2 cellular contexts compared by ENCODE assay signal in the genomic region with DNA sequence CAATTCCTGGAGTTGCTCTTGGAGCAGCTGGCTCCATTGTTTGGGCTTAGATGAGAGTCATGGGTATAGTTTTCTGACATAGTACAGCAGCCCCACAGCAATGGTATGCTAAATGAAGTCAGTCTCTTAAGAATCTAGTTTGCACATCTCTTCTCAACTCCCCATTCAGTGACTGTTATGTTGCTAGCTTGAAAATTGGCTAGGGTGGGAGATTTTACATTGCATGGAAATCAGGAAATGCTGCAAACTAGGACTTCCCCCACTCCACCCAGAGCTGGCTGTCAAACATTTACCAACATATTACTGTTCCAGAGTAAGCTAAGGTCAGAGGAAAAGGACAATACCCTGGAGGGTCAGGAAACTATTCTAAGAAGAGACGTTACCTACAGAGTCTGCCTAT.
TF ChIP-seq lines count a peak whose summit lies in the region.

No MANE protein-coding gene starts in this region.

TF ChIP-seq in GM23338, 12 proteins besides CTCF, POLR2A, EP300 and RAD21 (continued from another document):
- TF ChIP-seq, protein P1, sequence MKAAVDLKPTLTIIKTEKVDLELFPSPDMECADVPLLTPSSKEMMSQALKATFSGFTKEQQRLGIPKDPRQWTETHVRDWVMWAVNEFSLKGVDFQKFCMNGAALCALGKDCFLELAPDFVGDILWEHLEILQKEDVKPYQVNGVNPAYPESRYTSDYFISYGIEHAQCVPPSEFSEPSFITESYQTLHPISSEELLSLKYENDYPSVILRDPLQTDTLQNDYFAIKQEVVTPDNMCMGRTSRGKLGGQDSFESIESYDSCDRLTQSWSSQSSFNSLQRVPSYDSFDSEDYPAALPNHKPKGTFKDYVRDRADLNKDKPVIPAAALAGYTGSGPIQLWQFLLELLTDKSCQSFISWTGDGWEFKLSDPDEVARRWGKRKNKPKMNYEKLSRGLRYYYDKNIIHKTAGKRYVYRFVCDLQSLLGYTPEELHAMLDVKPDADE (IDR thresholded peaks at IDR 0.05): no peak
- no peak for TF ChIP-seq ZNF114 (CRISPR knock-in tag; IDR thresholded peaks at IDR 0.05)
- TF ChIP-seq JUNB (IDR thresholded peaks at IDR 0.05; ENCODE audit: unreplicated experiment): no peak
- TF ChIP-seq, protein P2, sequence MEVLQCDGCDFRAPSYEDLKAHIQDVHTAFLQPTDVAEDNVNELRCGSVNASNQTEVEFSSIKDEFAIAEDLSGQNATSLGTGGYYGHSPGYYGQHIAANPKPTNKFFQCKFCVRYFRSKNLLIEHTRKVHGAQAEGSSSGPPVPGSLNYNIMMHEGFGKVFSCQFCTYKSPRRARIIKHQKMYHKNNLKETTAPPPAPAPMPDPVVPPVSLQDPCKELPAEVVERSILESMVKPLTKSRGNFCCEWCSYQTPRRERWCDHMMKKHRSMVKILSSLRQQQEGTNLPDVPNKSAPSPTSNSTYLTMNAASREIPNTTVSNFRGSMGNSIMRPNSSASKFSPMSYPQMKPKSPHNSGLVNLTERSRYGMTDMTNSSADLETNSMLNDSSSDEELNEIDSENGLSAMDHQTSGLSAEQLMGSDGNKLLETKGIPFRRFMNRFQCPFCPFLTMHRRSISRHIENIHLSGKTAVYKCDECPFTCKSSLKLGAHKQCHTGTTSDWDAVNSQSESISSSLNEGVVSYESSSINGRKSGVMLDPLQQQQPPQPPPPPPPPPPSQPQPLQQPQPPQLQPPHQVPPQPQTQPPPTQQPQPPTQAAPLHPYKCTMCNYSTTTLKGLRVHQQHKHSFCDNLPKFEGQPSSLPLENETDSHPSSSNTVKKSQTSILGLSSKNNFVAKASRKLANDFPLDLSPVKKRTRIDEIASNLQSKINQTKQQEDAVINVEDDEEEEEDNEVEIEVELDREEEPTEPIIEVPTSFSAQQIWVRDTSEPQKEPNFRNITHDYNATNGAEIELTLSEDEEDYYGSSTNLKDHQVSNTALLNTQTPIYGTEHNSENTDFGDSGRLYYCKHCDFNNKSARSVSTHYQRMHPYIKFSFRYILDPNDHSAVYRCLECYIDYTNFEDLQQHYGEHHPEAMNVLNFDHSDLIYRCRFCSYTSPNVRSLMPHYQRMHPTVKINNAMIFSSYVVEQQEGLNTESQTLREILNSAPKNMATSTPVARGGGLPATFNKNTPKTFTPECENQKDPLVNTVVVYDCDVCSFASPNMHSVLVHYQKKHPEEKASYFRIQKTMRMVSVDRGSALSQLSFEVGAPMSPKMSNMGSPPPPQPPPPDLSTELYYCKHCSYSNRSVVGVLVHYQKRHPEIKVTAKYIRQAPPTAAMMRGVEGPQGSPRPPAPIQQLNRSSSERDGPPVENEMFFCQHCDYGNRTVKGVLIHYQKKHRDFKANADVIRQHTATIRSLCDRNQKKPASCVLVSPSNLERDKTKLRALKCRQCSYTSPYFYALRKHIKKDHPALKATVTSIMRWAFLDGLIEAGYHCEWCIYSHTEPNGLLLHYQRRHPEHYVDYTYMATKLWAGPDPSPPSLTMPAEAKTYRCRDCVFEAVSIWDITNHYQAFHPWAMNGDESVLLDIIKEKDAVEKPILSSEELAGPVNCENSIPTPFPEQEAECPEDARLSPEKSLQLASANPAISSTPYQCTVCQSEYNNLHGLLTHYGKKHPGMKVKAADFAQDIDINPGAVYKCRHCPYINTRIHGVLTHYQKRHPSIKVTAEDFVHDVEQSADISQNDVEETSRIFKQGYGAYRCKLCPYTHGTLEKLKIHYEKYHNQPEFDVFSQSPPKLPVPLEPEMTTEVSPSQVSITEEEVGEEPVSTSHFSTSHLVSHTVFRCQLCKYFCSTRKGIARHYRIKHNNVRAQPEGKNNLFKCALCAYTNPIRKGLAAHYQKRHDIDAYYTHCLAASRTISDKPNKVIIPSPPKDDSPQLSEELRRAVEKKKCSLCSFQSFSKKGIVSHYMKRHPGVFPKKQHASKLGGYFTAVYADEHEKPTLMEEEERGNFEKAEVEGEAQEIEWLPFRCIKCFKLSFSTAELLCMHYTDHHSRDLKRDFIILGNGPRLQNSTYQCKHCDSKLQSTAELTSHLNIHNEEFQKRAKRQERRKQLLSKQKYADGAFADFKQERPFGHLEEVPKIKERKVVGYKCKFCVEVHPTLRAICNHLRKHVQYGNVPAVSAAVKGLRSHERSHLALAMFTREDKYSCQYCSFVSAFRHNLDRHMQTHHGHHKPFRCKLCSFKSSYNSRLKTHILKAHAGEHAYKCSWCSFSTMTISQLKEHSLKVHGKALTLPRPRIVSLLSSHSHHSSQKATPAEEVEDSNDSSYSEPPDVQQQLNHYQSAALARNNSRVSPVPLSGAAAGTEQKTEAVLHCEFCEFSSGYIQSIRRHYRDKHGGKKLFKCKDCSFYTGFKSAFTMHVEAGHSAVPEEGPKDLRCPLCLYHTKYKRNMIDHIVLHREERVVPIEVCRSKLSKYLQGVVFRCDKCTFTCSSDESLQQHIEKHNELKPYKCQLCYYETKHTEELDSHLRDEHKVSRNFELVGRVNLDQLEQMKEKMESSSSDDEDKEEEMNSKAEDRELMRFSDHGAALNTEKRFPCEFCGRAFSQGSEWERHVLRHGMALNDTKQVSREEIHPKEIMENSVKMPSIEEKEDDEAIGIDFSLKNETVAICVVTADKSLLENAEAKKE (CRISPR knock-in tag; IDR thresholded peaks at IDR 0.05): no peak
- TF ChIP-seq ZNF331 (CRISPR knock-in tag; IDR thresholded peaks at IDR 0.05; ENCODE audit: low read depth): no peak
- TF ChIP-seq CREB1 (CRISPR knock-in tag; IDR thresholded peaks at IDR 0.05; ENCODE audit: low read depth): no peak
- no peak for TF ChIP-seq STAT1 (IDR thresholded peaks at IDR 0.05; ENCODE audit: unreplicated experiment)

TF ChIP-seq in endothelial cell of umbilical vein, 7 proteins besides CTCF, POLR2A, EP300 and RAD21 (continued from another document):
- no peak for TF ChIP-seq FOS (IDR thresholded peaks at IDR 0.05; ENCODE audit: borderline replicate concordance, insufficient read depth, low read length)
- TF ChIP-seq, protein P3, sequence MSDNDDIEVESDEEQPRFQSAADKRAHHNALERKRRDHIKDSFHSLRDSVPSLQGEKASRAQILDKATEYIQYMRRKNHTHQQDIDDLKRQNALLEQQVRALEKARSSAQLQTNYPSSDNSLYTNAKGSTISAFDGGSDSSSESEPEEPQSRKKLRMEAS (IDR thresholded peaks at IDR 0.05; ENCODE audit: insufficient read depth, insufficient read length): no peak
- no peak for TF ChIP-seq MYC (IDR thresholded peaks at IDR 0.05; ENCODE audit: low read depth, low read length)
- TF ChIP-seq JUN (IDR thresholded peaks at IDR 0.05; ENCODE audit: borderline replicate concordance, insufficient read depth, insufficient read length, low read depth): no peak
- TF ChIP-seq POLR2AphosphoS5 (IDR thresholded peaks at IDR 0.05; ENCODE audit: insufficient read depth, low read depth, low read length): no peak
TF ChIP-seq in endothelial cell of umbilical vein: peak in this region for 0.
